9 cellular contexts compared by ENCODE assay signal in the genomic region with DNA sequence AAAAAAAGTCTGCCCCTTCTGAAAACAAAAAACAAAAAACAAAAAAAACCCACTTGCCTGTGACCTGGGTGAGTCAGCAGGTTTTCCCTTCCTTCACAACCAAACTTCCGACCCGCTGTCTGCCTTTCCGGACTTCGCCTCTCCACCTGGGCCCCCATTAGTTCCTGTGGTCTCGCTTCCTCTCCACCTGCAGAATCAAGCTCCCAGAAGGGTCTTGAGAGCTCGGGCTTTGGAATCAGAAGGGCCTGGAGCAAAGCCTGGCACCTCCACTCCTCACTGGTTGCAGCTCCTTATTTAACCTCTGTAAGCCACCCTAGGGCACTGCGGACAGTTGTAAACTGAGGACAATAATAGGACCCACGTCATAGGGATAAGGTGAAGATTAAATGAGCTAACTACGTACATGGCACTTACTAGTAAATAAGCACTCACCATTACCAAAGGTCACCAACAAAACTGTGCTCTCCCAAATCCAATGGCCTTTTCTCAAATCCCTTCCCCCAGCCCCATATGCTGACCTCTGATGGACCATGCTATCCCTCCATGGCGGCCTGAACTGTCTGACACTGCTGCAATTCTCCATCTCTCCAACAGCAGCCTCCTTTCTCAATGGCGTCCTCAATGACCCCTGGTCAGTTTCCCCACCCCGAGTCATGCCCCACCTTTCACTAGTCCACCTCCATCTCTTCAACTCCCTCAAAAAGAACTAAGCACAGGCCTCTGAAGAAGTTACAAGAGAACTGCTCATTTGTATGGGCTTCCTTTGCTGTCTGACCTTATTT.
DNase-seq lines count a peak whose midpoint lies in the region; ATAC-seq and TF ChIP-seq lines count a peak whose summit lies in the region.
"Had no signal": no experiment of that assay in that cellular context is flagged by ENCODE, and none has a peak within 500 bp of the region (broad histone marks: within the 10 kb centered on the region; RNA-seq: fewer than 3 reads in every experiment).

No MANE protein-coding gene starts in this region.

- no peak overlapping the region for H3K4me3 Mint-ChIP-seq in neural crest cell
- H3K4me3 Mint-ChIP-seq: nephron had no signal

- peaks cover 23% of the 10 kb centered on the region for H3K36me3 Mint-ChIP-seq in neural crest cell (ENCODE audit: low read depth)

- no peaks in the 10 kb centered on the region for H3K27me3 Mint-ChIP-seq in neural crest cell (ENCODE audit: low read depth)

- peak overlapping the region; percentile 80 for H3K27ac Mint-ChIP-seq in neural crest cell (ENCODE audit: unreplicated experiment)

- DNase-seq in activated T-cell treated with anti-CD3 and anti-CD28 coated beads, Interleukin-2, amount 50 U/mL, for 1 hour = peak; percentile 32
- no peak for DNase-seq in neural crest cell (ENCODE audit: low read depth, low spot score)
- DNase-seq in H7 = no peak
- no peak for DNase-seq in SKM-1 (lab: John Stamatoyannopoulos, UW; ENCODE audit: unreplicated experiment)
- DNase-seq in SHP77 (lab: John Stamatoyannopoulos, UW) = no peak

- peaks cover 39% of the 10 kb centered on the region for H3K4me1 Mint-ChIP-seq in neural crest cell

- no peaks in the 10 kb centered on the region for H3K27me3 ChIP-seq in H7 (ENCODE audit: control insufficient read depth, insufficient read depth, low read length)

- ATAC-seq in GM18517 (IDR thresholded peaks at IDR 0.05; ENCODE audit: unreplicated experiment) (peak; percentile 58), HG02884 (IDR thresholded peaks at IDR 0.05; ENCODE audit: unreplicated experiment) (peak; percentile 74), HG03521 (IDR thresholded peaks at IDR 0.05; ENCODE audit: unreplicated experiment) (no peak)

- H3K36me3 ChIP-seq in H7 (replicated peaks; ENCODE audit: control insufficient read depth, insufficient read depth, low read length) = no peaks in the 10 kb centered on the region; the same call in 1 of the 2 replicates

- H3K4me3 ChIP-seq in H7 (ENCODE audit: insufficient read depth, low read depth, low read length) = no peak overlapping the region

- no peak for TF ChIP-seq CTCF in neural crest cell (conservative IDR thresholded peaks at IDR 0.05)

- no peaks in the 10 kb centered on the region for H3K9me3 Mint-ChIP-seq in neural crest cell
- H3K9me3 Mint-ChIP-seq: nephron had no signal
